Comparison of ENCODE assay signal across 30 cellular contexts in the genomic region with DNA sequence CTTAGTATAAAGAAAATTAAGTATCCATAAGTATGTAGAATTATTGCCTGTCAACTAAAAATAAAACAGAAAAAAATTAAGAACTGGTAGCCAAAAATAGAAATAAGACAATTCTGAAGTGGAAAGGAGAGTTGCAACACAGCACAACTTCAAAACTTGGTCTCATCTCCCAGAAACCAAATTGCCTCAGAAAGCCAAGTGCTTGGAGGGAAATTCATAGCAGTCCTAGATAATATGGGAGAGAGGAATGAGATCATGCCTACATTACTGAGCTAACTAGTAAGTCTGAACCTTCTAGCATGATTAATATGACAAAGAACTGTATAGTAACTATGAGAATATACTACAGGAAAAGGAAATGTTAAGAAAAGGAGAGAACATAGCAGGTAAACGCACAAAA.
DNase-seq lines count a peak whose midpoint lies in the region; ATAC-seq and TF ChIP-seq lines count a peak whose summit lies in the region.
"Had no signal": no experiment of that assay in that cellular context is flagged by ENCODE, and none has a peak within 500 bp of the region (broad histone marks: within the 10 kb centered on the region; RNA-seq: fewer than 3 reads in every experiment).

No MANE protein-coding gene starts in this region.

- no peak for TF ChIP-seq CTCF in AG04449 (IDR thresholded peaks at IDR 0.05; ENCODE audit: insufficient read depth, low read length, missing control alignments)
- TF ChIP-seq CTCF in cardiac fibroblast (IDR thresholded peaks at IDR 0.05; ENCODE audit: low read depth, low read length) = no peak
- no peak for TF ChIP-seq CTCF in Calu3 (IDR thresholded peaks at IDR 0.05; ENCODE audit: unreplicated experiment)

- H3K4me1 Mint-ChIP-seq in Calu3 (ENCODE audit: low read depth, unreplicated experiment) = no peaks in the 10 kb centered on the region
- H3K4me1 Mint-ChIP-seq: activated CD4-positive, alpha-beta memory T cell treated with anti-CD3 and anti-CD28 coated beads, Interleukin-2, amount 10 ng/mL, durations not matched to agents 7 days and 5 days; T-cell had no signal

- peaks cover 3% of the 10 kb centered on the region for H3K9me3 Mint-ChIP-seq in Calu3 (ENCODE audit: low read depth, unreplicated experiment)
- H3K9me3 Mint-ChIP-seq: activated CD4-positive, alpha-beta memory T cell treated with anti-CD3 and anti-CD28 coated beads, Interleukin-2, amount 10 ng/mL, durations not matched to agents 7 days and 5 days; nephron progenitor cell; type B pancreatic cell had no signal

- intact Hi-C loops in Calu3 (cut with micrococcal nuclease; ENCODE audit: unreplicated experiment) = loop anchor here (5.0 kb wide), 1 partner anchor 805 kb away; no protein-coding TSS in a partner anchor

- peaks cover 14% of the 10 kb centered on the region for H3K27me3 Mint-ChIP-seq in Calu3 (ENCODE audit: unreplicated experiment)
- H3K27me3 Mint-ChIP-seq: activated CD4-positive, alpha-beta memory T cell treated with anti-CD3 and anti-CD28 coated beads, Interleukin-2, amount 10 ng/mL, durations not matched to agents 7 days and 5 days; type B pancreatic cell had no signal

- no TSS peak for BruUV-seq in Calu3 (replicated peaks; lab: Mats Ljungman, UMichigan)

- POLR2A ChIA-PET in AG04449 (lab: Yijun Ruan, JAX) = no interaction called here

- H3K4me3 ChIP-seq in AG04449 (ENCODE audit: low read depth, low read length) (no peak overlapping the region), cardiac fibroblast (replicated peaks in 1 of 2; ENCODE audit: low read depth in 2 of 2, low read length in 2 of 2) (no peak overlapping the region)
- H3K4me3 ChIP-seq: heart left ventricle, K562, pancreas, Peyer's patch, SJCRH30, spleen had no signal

- no peaks in the 10 kb centered on the region for H3K36me3 Mint-ChIP-seq in Calu3 (ENCODE audit: insufficient read depth, unreplicated experiment)
- H3K36me3 Mint-ChIP-seq: T-cell, type B pancreatic cell had no signal

- H3K27ac Mint-ChIP-seq in Calu3 (ENCODE audit: unreplicated experiment) = no peak overlapping the region
- H3K27ac Mint-ChIP-seq: activated CD4-positive, alpha-beta memory T cell treated with anti-CD3 and anti-CD28 coated beads, Interleukin-2, amount 10 ng/mL, durations not matched to agents 7 days and 5 days; T-cell; type B pancreatic cell had no signal

- no peak overlapping the region for H3K4me3 Mint-ChIP-seq in Calu3 (ENCODE audit: low read depth, unreplicated experiment)
- H3K4me3 Mint-ChIP-seq: activated CD4-positive, alpha-beta memory T cell treated with anti-CD3 and anti-CD28 coated beads, Interleukin-2, amount 10 ng/mL, durations not matched to agents 7 days and 5 days; nephron progenitor cell; T-cell; type B pancreatic cell had no signal

- no peak for ATAC-seq in GM18909 (IDR thresholded peaks at IDR 0.05; ENCODE audit: poor library complexity, unreplicated experiment)
- ATAC-seq: K562, T-cell had no signal

- CTCF ChIA-PET in AG04449 (lab: Yijun Ruan, JAX) = interaction anchor here (0.8 to 2.7 kb wide), 4 partner anchors 11 to 704 kb away, joined by 3 to 9 read pairs (median 4); no protein-coding TSS in a partner anchor
- CTCF ChIA-PET in Calu3 (lab: Charles Lee) = no interaction called here

- peak; percentile 71 for DNase-seq in AG04449 (ENCODE audit: low read depth, low spot score)
- DNase-seq in GM04503 (ENCODE audit: low read depth) = peak; percentile 60
- peak; percentile 21 to 67 for DNase-seq in cardiac fibroblast (ENCODE audit: low read depth in 2 of 2)
- peak; percentile 43 for DNase-seq in iris pigment epithelial cell (ENCODE audit: low read depth)
- DNase-seq in ecto neural progenitor cell (ENCODE audit: low spot score) = no peak
- no peak for DNase-seq in NCI-H2029 treated with DMSO at 0.1 percent for 48 hours (lab: John Stamatoyannopoulos, UW)
- no peak for DNase-seq in Calu3
- DNase-seq: activated CD4-positive, alpha-beta memory T cell treated with anti-CD3 and anti-CD28 coated beads, Interleukin-2, amount 10 ng/mL, durations not matched to agents 7 days and 5 days; activated CD8-positive, alpha-beta memory T cell treated with anti-CD3 and anti-CD28 coated beads, Interleukin-2, amount 50 U/mL, for 48 hours; activated naive CD4-positive, alpha-beta T cell treated with anti-CD3 and anti-CD28 coated beads, Interleukin-2, amount 50 U/mL, for 16 hours; anterior cingulate cortex; Caco-2; central memory CD4-positive, alpha-beta T cell; dermis blood vessel endothelial cell; DND-41; HCEC 1CT; heart left ventricle; kidney glomerular epithelial cell; NCI-H1092 treated with DMSO at 0.1 percent for 48 hours; NCI-H187 treated with DMSO at 0.1 percent for 48 hours; NCI-H524 treated with DMSO at 0.1 percent for 48 hours; nephron progenitor cell; pancreas; Peyer's patch; SJCRH30; spleen; T-cell had no signal

Comparison
In these comparisons a context has a peak if more than half of its experiments do, and no peak if none do; other contexts are left out.
1. DNase-seq: peak in AG04449 (single experiment), GM04503 (single experiment), cardiac fibroblast (2 of 2) and iris pigment epithelial cell (single experiment); none in ecto neural progenitor cell (single experiment), NCI-H2029 treated with DMSO at 0.1 percent for 48 hours (single experiment) and Calu3 (single experiment).